Comparison of ENCODE assay signal across 1 cellular context in genomic region chr6:153088796-153089195, GRCh38.
TF ChIP-seq lines count a peak whose summit lies in the region.

No MANE protein-coding gene starts in this region.

TF ChIP-seq in HepG2, 621 proteins besides CTCF, POLR2A, EP300 and RAD21 (continued from another document):
- TF ChIP-seq BORCS8-MEF2B (CRISPR knock-in tag; IDR thresholded peaks at IDR 0.05) = no peak
